22 cellular contexts compared by ENCODE assay signal in the genomic region with DNA sequence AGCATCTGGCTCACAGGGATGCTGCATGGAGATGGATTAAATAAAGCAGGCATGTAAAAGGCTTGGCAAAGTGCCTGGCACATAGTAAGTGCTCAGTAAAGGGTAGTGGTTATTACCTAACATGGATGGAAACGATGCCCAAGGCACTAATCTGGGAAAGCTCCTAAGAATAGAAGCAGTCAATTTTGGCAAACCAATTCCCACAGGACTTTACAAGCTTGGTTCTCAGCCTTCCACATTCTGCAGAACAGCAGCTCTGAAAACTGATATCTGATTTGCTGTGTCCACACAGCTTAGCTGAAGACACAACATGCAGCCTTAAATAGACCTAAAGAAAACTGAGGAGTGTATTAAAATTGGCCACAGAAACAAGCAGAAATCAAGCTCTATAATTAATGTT.
"Had no signal": no experiment of that assay in that cellular context is flagged by ENCODE, and none has a peak within 500 bp of the region (broad histone marks: within the 10 kb centered on the region; RNA-seq: fewer than 3 reads in every experiment).

No MANE protein-coding gene starts in this region.

- H3K4me1 ChIP-seq: foreskin keratinocyte, left ventricle myocardium inferior, lower lobe of right lung, parathyroid adenoma, prostate gland, right lobe of liver, spleen, transverse colon had no signal

- H3K4me3 Mint-ChIP-seq: immature natural killer cell; memory B cell; mesothelial cell of epicardium; naive B cell; nephron; stimulated activated naive B cell treated with anti-CD40 and anti-IgM and Interleukin-4, amounts not matched to agents 10 μg/mL and 1 μg/mL and 100 μg/mL, for 72 hours; stimulated activated naive CD8-positive, alpha-beta T cell treated with anti-CD3 and anti-CD28 coated beads, Interleukin-15, amount 100 ng/mL, for 72 hours had no signal

- H3K9ac ChIP-seq: parathyroid adenoma had no signal

- H3K4me3 ChIP-seq: left ventricle myocardium inferior, lower lobe of right lung, prostate gland, right lobe of liver, spleen, thoracic aorta, transverse colon had no signal

- H3K9me3 ChIP-seq: left ventricle myocardium inferior, lower lobe of right lung, prostate gland, right lobe of liver, spleen, thoracic aorta, transverse colon had no signal

- H3K36me3 Mint-ChIP-seq: immature natural killer cell; memory B cell; mesothelial cell of epicardium; naive B cell; stimulated activated naive B cell treated with anti-CD40 and anti-IgM and Interleukin-4, amounts not matched to agents 10 μg/mL and 1 μg/mL and 100 μg/mL, for 72 hours had no signal

- H3K27me3 ChIP-seq: right lobe of liver, transverse colon had no signal

- H3K27ac Mint-ChIP-seq: immature natural killer cell; memory B cell; mesothelial cell of epicardium; naive B cell; nephron; stimulated activated naive B cell treated with anti-CD40 and anti-IgM and Interleukin-4, amounts not matched to agents 10 μg/mL and 1 μg/mL and 100 μg/mL, for 72 hours; stimulated activated naive CD8-positive, alpha-beta T cell treated with anti-CD3 and anti-CD28 coated beads, Interleukin-15, amount 100 ng/mL, for 72 hours had no signal

- H2AFZ ChIP-seq: parathyroid adenoma had no signal

- H3K4me1 Mint-ChIP-seq: immature natural killer cell; memory B cell; mesothelial cell of epicardium; naive B cell; nephron; stimulated activated naive B cell treated with anti-CD40 and anti-IgM and Interleukin-4, amounts not matched to agents 10 μg/mL and 1 μg/mL and 100 μg/mL, for 72 hours; stimulated activated naive CD8-positive, alpha-beta T cell treated with anti-CD3 and anti-CD28 coated beads, Interleukin-15, amount 100 ng/mL, for 72 hours had no signal

- H3K27me3 Mint-ChIP-seq: stimulated activated naive CD8-positive, alpha-beta T cell treated with anti-CD3 and anti-CD28 coated beads, Interleukin-15, amount 100 ng/mL, for 72 hours had no signal

- H3K9me3 Mint-ChIP-seq: immature natural killer cell; memory B cell; mesothelial cell of epicardium; nephron; stimulated activated naive B cell treated with anti-CD40 and anti-IgM and Interleukin-4, amounts not matched to agents 10 μg/mL and 1 μg/mL and 100 μg/mL, for 72 hours; stimulated activated naive CD8-positive, alpha-beta T cell treated with anti-CD3 and anti-CD28 coated beads, Interleukin-15, amount 100 ng/mL, for 72 hours had no signal

- DNase-seq: dermis blood vessel endothelial cell; foreskin keratinocyte; immature natural killer cell; left cardiac atrium; left ventricle myocardium inferior; lower lobe of right lung; naive B cell; occipital lobe; right lobe of liver; spleen; stimulated activated CD4-positive, alpha-beta T cell treated with anti-CD3 and anti-CD28 coated beads, Interleukin-15, amount 100 ng/mL, for 24 hours; stimulated activated CD4-positive, alpha-beta T cell treated with anti-CD3 and anti-CD28 coated beads, Interleukin-1b, Interleukin-23, amount 100 ng/mL, for 48 hours; stimulated activated CD4-positive, alpha-beta T cell treated with anti-CD3 and anti-CD28 coated beads, Interleukin-4, amount 100 ng/mL, for 4 hours; stimulated activated naive B cell treated with anti-CD40 and anti-IgM and Interleukin-4, amounts not matched to agents 10 μg/mL and 1 μg/mL and 100 μg/mL, for 72 hours; stimulated activated naive CD8-positive, alpha-beta T cell treated with anti-CD3 and anti-CD28 coated beads, Interleukin-15, amount 100 ng/mL, for 72 hours; transverse colon had no signal

- H3K27ac ChIP-seq: foreskin keratinocyte, left ventricle myocardium inferior, lower lobe of right lung, parathyroid adenoma, prostate gland, right lobe of liver, spleen, thoracic aorta, transverse colon had no signal

- H3K36me3 ChIP-seq: left ventricle myocardium inferior, lower lobe of right lung, prostate gland, right lobe of liver, spleen, thoracic aorta, transverse colon had no signal

- H3K79me2 ChIP-seq: parathyroid adenoma had no signal
